8 cellular contexts compared by ENCODE assay signal in genomic region chr7:150368098-150368883, GRCh38. TPM values are rescaled to one million over a fixed set of nuclear protein-coding genes. Genes with fewer than 3 reads are reported as not detected.
DNase-seq lines count a peak whose midpoint lies in the region; ATAC-seq and TF ChIP-seq lines count a peak whose summit lies in the region.

TSS of gene REPIN1 (plus strand) at chr7:150368822. CDS start at chr7:150369712, 890 bp downstream.

- H3K4me1 ChIP-seq in hepatocyte (ENCODE audit: insufficient read depth) (peaks cover 22% of the 10 kb centered on the region), aorta (ENCODE audit: control insufficient read depth in 1 of 2, insufficient read depth in 2 of 2, low read length in 2 of 2) (no peaks in the 10 kb centered on the region)

- no peaks in the 10 kb centered on the region for H3K36me3 ChIP-seq in hepatocyte (replicated peaks; ENCODE audit: insufficient read depth, low read depth)
- no peaks in the 10 kb centered on the region for H3K36me3 ChIP-seq in aorta (ENCODE audit: control insufficient read depth in 1 of 2, insufficient read depth in 2 of 2, low read length in 1 of 2)

- H3K9me3 ChIP-seq in hepatocyte (ENCODE audit: low read depth) (no peaks in the 10 kb centered on the region), aorta (ENCODE audit: control insufficient read depth, low read length) (no peaks in the 10 kb centered on the region)

- peak; percentile 18 for DNase-seq in NCI-H1694 treated with DMSO at 0.1 percent for 48 hours (lab: John Stamatoyannopoulos, UW)
- peak; percentile 50 for DNase-seq in T1000 (lab: John Stamatoyannopoulos, UW)
- DNase-seq in astrocyte of the cerebellum (ENCODE audit: low read depth) = no peak
- peak; percentile 94 for DNase-seq in hepatocyte (ENCODE audit: low spot score)
- peak; percentile 95 for DNase-seq in retina
- peak; percentile 97 for DNase-seq in aorta

- H3K4me3 ChIP-seq in astrocyte of the cerebellum (ENCODE audit: low read depth, low read length) = peak within 1 kb of the TSS; percentile 72
- peak within 1 kb of the TSS; percentile 87 for H3K4me3 ChIP-seq in hepatocyte
- peak within 1 kb of the TSS; percentile 64 to 74 for H3K4me3 ChIP-seq in aorta (ENCODE audit: low read length in 2 of 2)

- H3K9me2 ChIP-seq in hepatocyte (replicated peaks; ENCODE audit: insufficient read depth) = no peaks in the 10 kb centered on the region

- ATAC-seq in HG02840 (IDR thresholded peaks at IDR 0.05; ENCODE audit: low FRiP score, unreplicated experiment) = peak; percentile 54
- ATAC-seq in aorta (ENCODE audit: low FRiP score) = peak; percentile 92

- no peaks in the 10 kb centered on the region for H4K20me1 ChIP-seq in hepatocyte (ENCODE audit: insufficient read depth, poor library complexity, severe bottlenecking)

- no peak for TF ChIP-seq CTCF in astrocyte of the cerebellum (IDR thresholded peaks at IDR 0.05; ENCODE audit: low read depth, low read length, missing control alignments)
- no peak for TF ChIP-seq CTCF in hepatocyte (IDR thresholded peaks at IDR 0.05; ENCODE audit: poor library complexity)

- in situ Hi-C loops in astrocyte of the cerebellum (cut with HindIII; ENCODE audit: low sequenced_read_pairs) = no loop called here

- TF ChIP-seq POLR2A in GM15510 (IDR thresholded peaks at IDR 0.05; ENCODE audit: borderline replicate concordance, extremely low read depth, insufficient read length) = peak; percentile 90

- H3K4me2 ChIP-seq in hepatocyte = peak within 1 kb of the TSS; percentile 94

- H2AFZ ChIP-seq in hepatocyte = peak within 1 kb of the TSS; percentile 60

- H3K27ac ChIP-seq in hepatocyte = peak within 1 kb of the TSS; percentile 96
- H3K27ac ChIP-seq in aorta (ENCODE audit: low read depth in 1 of 2, low read length in 2 of 2) = peak within 1 kb of the TSS; percentile 62 to 88

- peaks cover 51% of the 10 kb centered on the region for H3K79me2 ChIP-seq in hepatocyte

- WGBS in hepatocyte (ENCODE audit: low lambda C conversion rate, missing lambda C conversion rate) = 4% methylated on average over 68 of the region's 85 CpGs
- 0 to 1% methylated on average over 71 to 85 of the region's 85 CpGs for WGBS in aorta, 2 donors

- intact Hi-C loops in aorta (cut with DNase I) = loop anchor here (1.0 to 2.0 kb wide), 3 partner anchors 11 to 37 kb away; partner anchors contain the start of gene ZNF775 (in 1 of the 2)

- H3K27me3 ChIP-seq in hepatocyte = no peaks in the 10 kb centered on the region
- H3K27me3 ChIP-seq in aorta (ENCODE audit: control insufficient read depth in 1 of 2, insufficient read depth in 2 of 2, low read length in 1 of 2) = no peaks in the 10 kb centered on the region

RNA-seq across cellular contexts. Expression of gene REPIN1, which starts in this region (rescaled TPM):
- total RNA-seq in hepatocyte (75.5 and 79.1 TPM in 2 replicates), aorta (10 to 100 TPM; 52.0 to 56.7 TPM)
- polyA plus RNA-seq in hepatocyte (102 and 107 TPM in 2 replicates), aorta (10 to 100 TPM; 19.7 to 44.9 TPM)
